Comparison of ENCODE assay signal across 1 cellular context in the genomic region with DNA sequence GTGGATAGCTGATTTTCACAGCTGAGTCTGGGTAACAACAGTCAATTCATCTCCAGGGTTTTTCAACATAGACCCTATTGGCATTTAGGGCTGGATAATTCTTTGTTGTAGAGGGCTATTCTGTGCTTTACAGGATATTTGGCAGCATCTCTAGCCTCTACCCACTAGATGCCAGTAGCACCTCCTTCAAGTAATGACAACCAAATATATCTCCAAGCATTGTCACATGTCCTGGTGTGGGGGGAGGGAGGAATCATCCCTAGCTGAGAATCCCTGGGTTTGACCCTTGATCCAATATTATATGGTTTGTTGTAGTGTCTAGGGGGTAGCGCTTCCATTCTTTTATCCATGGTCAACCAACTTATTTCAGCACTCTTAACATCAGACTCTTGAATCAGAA.
TF ChIP-seq lines count a peak whose summit lies in the region.

No MANE protein-coding gene starts in this region.

TF ChIP-seq in HepG2, 621 proteins besides CTCF, POLR2A, EP300 and RAD21 (continued from another document):
- TF ChIP-seq MAX (IDR thresholded peaks at IDR 0.05) (no peak), HMG20B (CRISPR knock-in tag; conservative IDR thresholded peaks at IDR 0.05) (no peak), KDM1A (CRISPR knock-in tag; IDR thresholded peaks at IDR 0.05) (no peak), ZNF569 (CRISPR knock-in tag; IDR thresholded peaks at IDR 0.05; ENCODE audit: borderline replicate concordance) (no peak), KLF6 (CRISPR knock-in tag; IDR thresholded peaks at IDR 0.05) (no peak)
- TF ChIP-seq, protein P1, sequence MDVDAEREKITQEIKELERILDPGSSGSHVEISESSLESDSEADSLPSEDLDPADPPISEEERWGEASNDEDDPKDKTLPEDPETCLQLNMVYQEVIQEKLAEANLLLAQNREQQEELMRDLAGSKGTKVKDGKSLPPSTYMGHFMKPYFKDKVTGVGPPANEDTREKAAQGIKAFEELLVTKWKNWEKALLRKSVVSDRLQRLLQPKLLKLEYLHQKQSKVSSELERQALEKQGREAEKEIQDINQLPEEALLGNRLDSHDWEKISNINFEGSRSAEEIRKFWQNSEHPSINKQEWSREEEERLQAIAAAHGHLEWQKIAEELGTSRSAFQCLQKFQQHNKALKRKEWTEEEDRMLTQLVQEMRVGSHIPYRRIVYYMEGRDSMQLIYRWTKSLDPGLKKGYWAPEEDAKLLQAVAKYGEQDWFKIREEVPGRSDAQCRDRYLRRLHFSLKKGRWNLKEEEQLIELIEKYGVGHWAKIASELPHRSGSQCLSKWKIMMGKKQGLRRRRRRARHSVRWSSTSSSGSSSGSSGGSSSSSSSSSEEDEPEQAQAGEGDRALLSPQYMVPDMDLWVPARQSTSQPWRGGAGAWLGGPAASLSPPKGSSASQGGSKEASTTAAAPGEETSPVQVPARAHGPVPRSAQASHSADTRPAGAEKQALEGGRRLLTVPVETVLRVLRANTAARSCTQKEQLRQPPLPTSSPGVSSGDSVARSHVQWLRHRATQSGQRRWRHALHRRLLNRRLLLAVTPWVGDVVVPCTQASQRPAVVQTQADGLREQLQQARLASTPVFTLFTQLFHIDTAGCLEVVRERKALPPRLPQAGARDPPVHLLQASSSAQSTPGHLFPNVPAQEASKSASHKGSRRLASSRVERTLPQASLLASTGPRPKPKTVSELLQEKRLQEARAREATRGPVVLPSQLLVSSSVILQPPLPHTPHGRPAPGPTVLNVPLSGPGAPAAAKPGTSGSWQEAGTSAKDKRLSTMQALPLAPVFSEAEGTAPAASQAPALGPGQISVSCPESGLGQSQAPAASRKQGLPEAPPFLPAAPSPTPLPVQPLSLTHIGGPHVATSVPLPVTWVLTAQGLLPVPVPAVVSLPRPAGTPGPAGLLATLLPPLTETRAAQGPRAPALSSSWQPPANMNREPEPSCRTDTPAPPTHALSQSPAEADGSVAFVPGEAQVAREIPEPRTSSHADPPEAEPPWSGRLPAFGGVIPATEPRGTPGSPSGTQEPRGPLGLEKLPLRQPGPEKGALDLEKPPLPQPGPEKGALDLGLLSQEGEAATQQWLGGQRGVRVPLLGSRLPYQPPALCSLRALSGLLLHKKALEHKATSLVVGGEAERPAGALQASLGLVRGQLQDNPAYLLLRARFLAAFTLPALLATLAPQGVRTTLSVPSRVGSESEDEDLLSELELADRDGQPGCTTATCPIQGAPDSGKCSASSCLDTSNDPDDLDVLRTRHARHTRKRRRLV (CRISPR knock-in tag; IDR thresholded peaks at IDR 0.05) = no peak
- TF ChIP-seq, protein P2, sequence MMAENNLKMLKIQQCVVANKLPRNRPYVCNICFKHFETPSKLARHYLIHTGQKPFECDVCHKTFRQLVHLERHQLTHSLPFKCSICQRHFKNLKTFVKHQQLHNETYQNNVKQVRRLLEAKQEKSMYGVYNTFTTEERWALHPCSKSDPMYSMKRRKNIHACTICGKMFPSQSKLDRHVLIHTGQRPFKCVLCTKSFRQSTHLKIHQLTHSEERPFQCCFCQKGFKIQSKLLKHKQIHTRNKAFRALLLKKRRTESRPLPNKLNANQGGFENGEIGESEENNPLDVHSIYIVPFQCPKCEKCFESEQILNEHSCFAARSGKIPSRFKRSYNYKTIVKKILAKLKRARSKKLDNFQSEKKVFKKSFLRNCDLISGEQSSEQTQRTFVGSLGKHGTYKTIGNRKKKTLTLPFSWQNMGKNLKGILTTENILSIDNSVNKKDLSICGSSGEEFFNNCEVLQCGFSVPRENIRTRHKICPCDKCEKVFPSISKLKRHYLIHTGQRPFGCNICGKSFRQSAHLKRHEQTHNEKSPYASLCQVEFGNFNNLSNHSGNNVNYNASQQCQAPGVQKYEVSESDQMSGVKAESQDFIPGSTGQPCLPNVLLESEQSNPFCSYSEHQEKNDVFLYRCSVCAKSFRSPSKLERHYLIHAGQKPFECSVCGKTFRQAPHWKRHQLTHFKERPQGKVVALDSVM (CRISPR knock-in tag; IDR thresholded peaks at IDR 0.05) = no peak
